9 cellular contexts compared by ENCODE assay signal in genomic region chr6:37784585-37784967, GRCh38. TPM values are rescaled to one million over a fixed set of nuclear protein-coding genes. Genes with fewer than 3 reads are reported as not detected.
A peak's percentile ranks its signal among the peaks of the same experiment; 100 is the strongest.
DNase-seq lines count a peak whose midpoint lies in the region; ATAC-seq and TF ChIP-seq lines count a peak whose summit lies in the region.
"Had no signal": no experiment of that assay in that cellular context is flagged by ENCODE, and none has a peak within 500 bp of the region (broad histone marks: within the 10 kb centered on the region; RNA-seq: fewer than 3 reads in every experiment).

No MANE protein-coding gene starts in this region.

- peak overlapping the region; percentile 88; the same call in 1 of the 2 replicates for H3K4me2 ChIP-seq in PC-3 (ENCODE audit: low read length)

- no peak overlapping the region for H3K9ac ChIP-seq in PC-3 (ENCODE audit: low read length)

- no TSS peak for BruUV-seq in PC-3 (replicated peaks; lab: Mats Ljungman, UMichigan)

- H3K4me3 Mint-ChIP-seq in HFFc6: peak overlapping the region; percentile 81; the same call in 1 of the 2 replicates
- no peak overlapping the region for H3K4me3 Mint-ChIP-seq in activated T-helper 1 cell treated with anti-CD3 and anti-CD28 coated beads, Interleukin-12 subunit alpha, Interleukin-12 subunit beta, Interleukin-2, Interleukin-4 antibody, amounts not matched to agents 30 ng/mL and 10 ng/mL and 1 ng/mL, durations not matched to agents 14 hours and 24 hours and 36 hours

- no peaks in the 10 kb centered on the region for H3K27me3 ChIP-seq in PC-3 (ENCODE audit: low read length)
- no peaks in the 10 kb centered on the region for H3K27me3 ChIP-seq in psoas muscle (ENCODE audit: insufficient read depth in 3 of 3, low read length in 2 of 3)

- no peaks in the 10 kb centered on the region for H3K36me3 Mint-ChIP-seq in HFFc6 (ENCODE audit: low read depth)
- H3K36me3 Mint-ChIP-seq in activated T-helper 1 cell treated with anti-CD3 and anti-CD28 coated beads, Interleukin-12 subunit alpha, Interleukin-12 subunit beta, Interleukin-2, Interleukin-4 antibody, amounts not matched to agents 30 ng/mL and 10 ng/mL and 1 ng/mL, durations not matched to agents 14 hours and 24 hours and 36 hours (ENCODE audit: low read depth): peaks cover 2% of the 10 kb centered on the region
- H3K36me3 Mint-ChIP-seq: brain had no signal

- no peaks in the 10 kb centered on the region for H3K9me3 ChIP-seq in PC-3 (ENCODE audit: low read length)
- H3K9me3 ChIP-seq in psoas muscle: no peaks in the 10 kb centered on the region

- H3F3A ChIP-seq in PC-3 (ENCODE audit: low read length, unreplicated experiment): no peaks in the 10 kb centered on the region

- CTCF ChIA-PET in PC-3 (lab: Charles Lee): no interaction called here

- no peaks in the 10 kb centered on the region for H3K9me3 Mint-ChIP-seq in HFFc6
- no peaks in the 10 kb centered on the region for H3K9me3 Mint-ChIP-seq in activated T-helper 1 cell treated with anti-CD3 and anti-CD28 coated beads, Interleukin-12 subunit alpha, Interleukin-12 subunit beta, Interleukin-2, Interleukin-4 antibody, amounts not matched to agents 30 ng/mL and 10 ng/mL and 1 ng/mL, durations not matched to agents 14 hours and 24 hours and 36 hours

- peaks cover 8% of the 10 kb centered on the region for H3K27me3 Mint-ChIP-seq in HFFc6 (ENCODE audit: insufficient read depth)
- H3K27me3 Mint-ChIP-seq in activated T-helper 1 cell treated with anti-CD3 and anti-CD28 coated beads, Interleukin-12 subunit alpha, Interleukin-12 subunit beta, Interleukin-2, Interleukin-4 antibody, amounts not matched to agents 30 ng/mL and 10 ng/mL and 1 ng/mL, durations not matched to agents 14 hours and 24 hours and 36 hours (ENCODE audit: insufficient read depth): peaks cover 23% of the 10 kb centered on the region

- H3K4me1 ChIP-seq in PC-3 (ENCODE audit: insufficient read depth, low read length) (peaks cover 25% of the 10 kb centered on the region), psoas muscle (peaks cover 12% of the 10 kb centered on the region)

- WGBS in psoas muscle, 3 donors: 39 to 43% (median 43%) methylated on average over 7 of the region's 7 CpGs

- no peak for ATAC-seq in PC-3
- ATAC-seq in left ventricle myocardium superior: peak; percentile 33
- peak in 2 of 4 donors; percentile 15 to 33 for ATAC-seq in psoas muscle
- ATAC-seq in GM19395 (IDR thresholded peaks at IDR 0.05; ENCODE audit: unreplicated experiment): no peak
- ATAC-seq in GM19467 (IDR thresholded peaks at IDR 0.05; ENCODE audit: unreplicated experiment): no peak

- peak overlapping the region; percentile 95 for H2AFZ ChIP-seq in PC-3 (ENCODE audit: low read length)

- intact Hi-C loops in PC-3 (cut with micrococcal nuclease): no loop called here
- intact Hi-C loops in left ventricle myocardium superior (cut with micrococcal nuclease): no loop called here
- intact Hi-C loops in psoas muscle (cut with DNase I): no loop called here
- intact Hi-C loops in activated T-helper 1 cell treated with anti-CD3 and anti-CD28 coated beads, Interleukin-12 subunit alpha, Interleukin-12 subunit beta, Interleukin-2, Interleukin-4 antibody, amounts not matched to agents 30 ng/mL and 10 ng/mL and 1 ng/mL, durations not matched to agents 14 hours and 24 hours and 36 hours (cut with micrococcal nuclease): no loop called here

- H4K20me1 ChIP-seq in PC-3 (ENCODE audit: low read length): no peaks in the 10 kb centered on the region

- no peak for DNase-seq in HFFc6
- DNase-seq in PC-3: no peak
- no peak for DNase-seq in left ventricle myocardium superior
- DNase-seq in psoas muscle: no peak
- DNase-seq in NK-92 treated with Interleukin-12 subunit alpha and Interleukin-12 subunit beta, amount 100 ng/mL, for 24 hours (lab: John Stamatoyannopoulos, UW): no peak
- no peak for DNase-seq in activated T-helper 1 cell treated with anti-CD3 and anti-CD28 coated beads, Interleukin-12 subunit alpha, Interleukin-12 subunit beta, Interleukin-2, Interleukin-4 antibody, amounts not matched to agents 30 ng/mL and 10 ng/mL and 1 ng/mL, durations not matched to agents 14 hours and 24 hours and 36 hours (ENCODE audit: low spot score)

- H3K36me3 ChIP-seq in PC-3 (ENCODE audit: low read depth, low read length) (no peaks in the 10 kb centered on the region), psoas muscle (ENCODE audit: insufficient read depth in 1 of 2, low read depth in 1 of 2) (no peaks in the 10 kb centered on the region)

- H3K27ac Mint-ChIP-seq in HFFc6: no peak overlapping the region
- H3K27ac Mint-ChIP-seq in activated T-helper 1 cell treated with anti-CD3 and anti-CD28 coated beads, Interleukin-12 subunit alpha, Interleukin-12 subunit beta, Interleukin-2, Interleukin-4 antibody, amounts not matched to agents 30 ng/mL and 10 ng/mL and 1 ng/mL, durations not matched to agents 14 hours and 24 hours and 36 hours: no peak overlapping the region

- H3K9me2 ChIP-seq in PC-3 (replicated peaks; ENCODE audit: low read length): no peaks in the 10 kb centered on the region

- H3K27ac ChIP-seq in PC-3 (ENCODE audit: low read length) (no peak overlapping the region), psoas muscle (no peak overlapping the region)

- H3K4me1 Mint-ChIP-seq in HFFc6 (ENCODE audit: low read depth): peaks cover 39% of the 10 kb centered on the region
- H3K4me1 Mint-ChIP-seq in activated T-helper 1 cell treated with anti-CD3 and anti-CD28 coated beads, Interleukin-12 subunit alpha, Interleukin-12 subunit beta, Interleukin-2, Interleukin-4 antibody, amounts not matched to agents 30 ng/mL and 10 ng/mL and 1 ng/mL, durations not matched to agents 14 hours and 24 hours and 36 hours (ENCODE audit: low read depth): peaks cover 18% of the 10 kb centered on the region

- H3K4me3 ChIP-seq in PC-3 (ENCODE audit: low read length): no peak overlapping the region; the same call in 1 of the 2 replicates
- peak overlapping the region; percentile 73 for H3K4me3 ChIP-seq in psoas muscle

- H3K79me2 ChIP-seq in PC-3 (ENCODE audit: low read length): no peaks in the 10 kb centered on the region

- POLR2A ChIA-PET in PC-3 (lab: Charles Lee; ENCODE audit: unreplicated experiment): no interaction called here

- TF ChIP-seq CTCF in HFFc6 (IDR thresholded peaks at IDR 0.05): no peak
- no peak for TF ChIP-seq CTCF in PC-3 (conservative IDR thresholded peaks at IDR 0.05; ENCODE audit: low read depth, low read length)
- no peak for TF ChIP-seq CTCF in psoas muscle (IDR thresholded peaks at IDR 0.05)

RNA-seq across cellular contexts. Expression of gene ZFAND3, which starts 35.0 kb away (rescaled TPM):
- 10 to 100 TPM; 75.2 to 93.2 (median 87.0) TPM for total RNA-seq in HFFc6 (2021; fragmentation: NEBNext Ultra II Directional; extraction: Animal tissue kit (Norgen Biotek cat#: 25700))
- total RNA-seq in PC-3 (2014; rRNA removed): 22.2 and 23.7 TPM in 2 replicates
- total RNA-seq in left ventricle myocardium superior: 83.5 TPM
- total RNA-seq in psoas muscle: 100 to 1,000 TPM; 141 to 166 (median 157) TPM
- polyA plus RNA-seq in psoas muscle: 10 to 100 TPM; 48.5 to 74.1 (median 58.8) TPM
- total RNA-seq in activated T-helper 1 cell treated with anti-CD3 and anti-CD28 coated beads, Interleukin-12 subunit alpha, Interleukin-12 subunit beta, Interleukin-2, Interleukin-4 antibody, amounts not matched to agents 30 ng/mL and 10 ng/mL and 1 ng/mL, durations not matched to agents 14 hours and 24 hours and 36 hours: 36.9 and 44.1 TPM in 2 replicates
